ENCODE assay signal across 9 cellular contexts in the genomic region with DNA sequence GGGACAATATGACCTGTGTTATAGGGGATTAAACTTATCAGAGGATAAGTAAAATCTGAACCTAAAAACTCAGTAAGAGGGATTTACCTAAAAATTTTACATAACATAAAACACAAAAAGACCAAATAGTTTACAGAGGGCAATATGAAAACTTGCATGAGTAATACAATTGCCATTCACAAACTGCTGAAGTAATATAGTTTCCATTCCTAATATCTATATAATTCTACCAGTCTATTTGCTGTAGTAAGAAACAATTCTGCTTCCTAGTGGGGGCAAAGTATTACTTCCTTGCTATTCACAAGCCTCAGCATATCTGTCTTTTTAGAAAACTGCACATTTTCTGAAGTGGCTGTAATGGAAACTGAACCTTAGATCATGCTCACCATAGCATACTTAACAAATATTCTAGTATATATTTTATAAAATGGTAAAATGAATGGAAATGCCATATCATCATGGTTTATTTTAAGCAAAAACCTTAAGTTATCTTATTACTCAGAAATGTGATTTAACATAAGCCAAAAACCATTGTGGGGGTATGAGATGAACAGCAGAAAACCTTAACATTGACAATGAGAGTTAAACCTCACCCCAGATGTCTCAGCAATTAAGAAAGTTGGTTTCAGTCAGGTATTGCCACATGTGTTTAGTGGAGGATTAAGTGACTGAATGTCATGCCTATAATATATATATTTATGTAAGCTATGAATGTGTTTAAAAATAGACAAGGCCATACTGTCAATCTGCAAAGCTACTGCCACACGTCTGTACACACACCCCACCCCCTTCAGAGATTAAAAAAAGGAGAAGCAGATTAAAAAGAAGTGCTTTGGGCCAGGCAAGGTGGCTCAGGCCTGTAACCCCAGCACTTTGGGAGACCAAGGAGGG.
DNase-seq lines count a peak whose midpoint lies in the region; ATAC-seq, FAIRE-seq and TF ChIP-seq lines count a peak whose summit lies in the region.
"Had no signal": no experiment of that assay in that cellular context is flagged by ENCODE, and none has a peak within 500 bp of the region (broad histone marks: within the 10 kb centered on the region; RNA-seq: fewer than 3 reads in every experiment).

No MANE protein-coding gene starts in this region.

- TF ChIP-seq EP300 in upper lobe of left lung (IDR thresholded peaks at IDR 0.05), result no peak

- no peak overlapping the region for H3K4me3 Mint-ChIP-seq in CD4-positive, alpha-beta memory T cell

- WGBS in upper lobe of left lung, 2 donors, result 43 to 52% methylated on average over 1 of the region's 1 CpG

- no peak for TF ChIP-seq POLR2A in upper lobe of left lung (IDR thresholded peaks at IDR 0.05)

- H3K36me3 Mint-ChIP-seq in CD4-positive, alpha-beta memory T cell, result peaks cover 1 to 21% of the 10 kb centered on the region in 2 donors

- H3K4me3 ChIP-seq in CD4-positive, alpha-beta memory T cell (ENCODE audit: low read length in 2 of 2), result no peak overlapping the region
- no peak overlapping the region for H3K4me3 ChIP-seq in upper lobe of left lung

- CTCF ChIA-PET in CD4-positive, alpha-beta memory T cell (lab: Charles Lee; ENCODE audit: partially characterized antibody), result no interaction called here

- POLR2A ChIA-PET in CD4-positive, alpha-beta memory T cell (lab: Charles Lee; ENCODE audit: partially characterized antibody), result no interaction called here

- H3K36me3 ChIP-seq in CD4-positive, alpha-beta memory T cell (ENCODE audit: insufficient read depth, low read length), result no peaks in the 10 kb centered on the region
- no peaks in the 10 kb centered on the region for H3K36me3 ChIP-seq in upper lobe of left lung

- peak overlapping the region in 4 of 7 donors; percentile 22 to 72 (median 42) for H3K27ac Mint-ChIP-seq in CD4-positive, alpha-beta memory T cell

- peak; percentile 70 for ATAC-seq in GM19035 (IDR thresholded peaks at IDR 0.05; ENCODE audit: unreplicated experiment)
- ATAC-seq in HG03045 (IDR thresholded peaks at IDR 0.05; ENCODE audit: unreplicated experiment), result peak; percentile 65
- peak; percentile 18; the same call in 1 of the 3 replicates for ATAC-seq in SK-N-SH treated with all-trans-retinoic acid at 6 μM for 48 hours
- no peak for ATAC-seq in upper lobe of left lung (ENCODE audit: low FRiP score in 2 of 2)

- no peaks in the 10 kb centered on the region for H3K27me3 Mint-ChIP-seq in CD4-positive, alpha-beta memory T cell

- no peaks in the 10 kb centered on the region for H3K9me3 ChIP-seq in CD4-positive, alpha-beta memory T cell (ENCODE audit: control insufficient read depth in 1 of 2, low read length in 2 of 2)
- H3K9me3 ChIP-seq in upper lobe of left lung, result no peaks in the 10 kb centered on the region

- H3K4me1 Mint-ChIP-seq in CD4-positive, alpha-beta memory T cell, result peaks cover 16 to 42% (median 23%) of the 10 kb centered on the region in 4 donors

- TF ChIP-seq CTCF in upper lobe of left lung (IDR thresholded peaks at IDR 0.05), result no peak

- FAIRE-seq in RCC 7860 (lab: Jason Lieb, UNC), result no peak

- peaks cover 30% of the 10 kb centered on the region for H3K4me1 ChIP-seq in CD4-positive, alpha-beta memory T cell (ENCODE audit: insufficient read depth, low read length)
- peaks cover 17 to 32% (median 29%) of the 10 kb centered on the region in 4 donors for H3K4me1 ChIP-seq in upper lobe of left lung

- no peak for DNase-seq in CD4-positive, alpha-beta memory T cell
- DNase-seq in posterior vena cava (ENCODE audit: low spot score), result no peak
- DNase-seq in RCC 7860 (ENCODE audit: low spot score), result no peak
- no peak for DNase-seq in NCI-H1694 treated with DMSO at 0.1 percent for 48 hours (lab: John Stamatoyannopoulos, UW)
- DNase-seq in upper lobe of left lung, result no peak
- DNase-seq: cerebellar nuclear complex had no signal

- H3K9me3 Mint-ChIP-seq in CD4-positive, alpha-beta memory T cell, result no peaks in the 10 kb centered on the region

- H3K27ac ChIP-seq in CD4-positive, alpha-beta memory T cell (ENCODE audit: low read depth, low read length), result no peak overlapping the region
- peak overlapping the region in 1 of 4 donors; percentile 51 for H3K27ac ChIP-seq in upper lobe of left lung

- intact Hi-C loops in CD4-positive, alpha-beta memory T cell (cut with micrococcal nuclease), result loop anchor here (10.0 kb wide), 1 partner anchor 178 kb away; a partner anchor contains a TSS
- intact Hi-C loops in posterior vena cava (cut with DNase I), result no loop called here

- no peaks in the 10 kb centered on the region for H3K27me3 ChIP-seq in CD4-positive, alpha-beta memory T cell (ENCODE audit: insufficient read depth, low read length)
- no peaks in the 10 kb centered on the region for H3K27me3 ChIP-seq in upper lobe of left lung

TF ChIP-seq in SK-N-SH treated with all-trans-retinoic acid at 6 μM for 48 hours, 23 proteins besides CTCF, POLR2A, EP300 and RAD21:
- TF ChIP-seq ARNTL (CRISPR knock-in tag; IDR thresholded peaks at IDR 0.05; ENCODE audit: borderline replicate concordance, low read depth) (no peak), ESRRG (CRISPR knock-in tag; IDR thresholded peaks at IDR 0.05) (no peak), RARB (CRISPR knock-in tag; IDR thresholded peaks at IDR 0.05) (no peak), SNAI2 (CRISPR knock-in tag; IDR thresholded peaks at IDR 0.05) (no peak), ZNF565 (CRISPR knock-in tag; conservative IDR thresholded peaks at IDR 0.05; ENCODE audit: low read depth) (no peak), ZNF70 (CRISPR knock-in tag; IDR thresholded peaks at IDR 0.05) (no peak), GLIS3 (CRISPR knock-in tag; IDR thresholded peaks at IDR 0.05) (no peak), ISL1 (CRISPR knock-in tag; IDR thresholded peaks at IDR 0.05) (no peak)
- TF ChIP-seq, protein P1, sequence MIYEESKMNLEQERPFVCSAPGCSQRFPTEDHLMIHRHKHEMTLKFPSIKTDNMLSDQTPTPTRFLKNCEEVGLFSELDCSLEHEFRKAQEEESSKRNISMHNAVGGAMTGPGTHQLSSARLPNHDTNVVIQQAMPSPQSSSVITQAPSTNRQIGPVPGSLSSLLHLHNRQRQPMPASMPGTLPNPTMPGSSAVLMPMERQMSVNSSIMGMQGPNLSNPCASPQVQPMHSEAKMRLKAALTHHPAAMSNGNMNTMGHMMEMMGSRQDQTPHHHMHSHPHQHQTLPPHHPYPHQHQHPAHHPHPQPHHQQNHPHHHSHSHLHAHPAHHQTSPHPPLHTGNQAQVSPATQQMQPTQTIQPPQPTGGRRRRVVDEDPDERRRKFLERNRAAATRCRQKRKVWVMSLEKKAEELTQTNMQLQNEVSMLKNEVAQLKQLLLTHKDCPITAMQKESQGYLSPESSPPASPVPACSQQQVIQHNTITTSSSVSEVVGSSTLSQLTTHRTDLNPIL (CRISPR knock-in tag; IDR thresholded peaks at IDR 0.05; ENCODE audit: low read depth), result no peak
- TF ChIP-seq, protein P2, sequence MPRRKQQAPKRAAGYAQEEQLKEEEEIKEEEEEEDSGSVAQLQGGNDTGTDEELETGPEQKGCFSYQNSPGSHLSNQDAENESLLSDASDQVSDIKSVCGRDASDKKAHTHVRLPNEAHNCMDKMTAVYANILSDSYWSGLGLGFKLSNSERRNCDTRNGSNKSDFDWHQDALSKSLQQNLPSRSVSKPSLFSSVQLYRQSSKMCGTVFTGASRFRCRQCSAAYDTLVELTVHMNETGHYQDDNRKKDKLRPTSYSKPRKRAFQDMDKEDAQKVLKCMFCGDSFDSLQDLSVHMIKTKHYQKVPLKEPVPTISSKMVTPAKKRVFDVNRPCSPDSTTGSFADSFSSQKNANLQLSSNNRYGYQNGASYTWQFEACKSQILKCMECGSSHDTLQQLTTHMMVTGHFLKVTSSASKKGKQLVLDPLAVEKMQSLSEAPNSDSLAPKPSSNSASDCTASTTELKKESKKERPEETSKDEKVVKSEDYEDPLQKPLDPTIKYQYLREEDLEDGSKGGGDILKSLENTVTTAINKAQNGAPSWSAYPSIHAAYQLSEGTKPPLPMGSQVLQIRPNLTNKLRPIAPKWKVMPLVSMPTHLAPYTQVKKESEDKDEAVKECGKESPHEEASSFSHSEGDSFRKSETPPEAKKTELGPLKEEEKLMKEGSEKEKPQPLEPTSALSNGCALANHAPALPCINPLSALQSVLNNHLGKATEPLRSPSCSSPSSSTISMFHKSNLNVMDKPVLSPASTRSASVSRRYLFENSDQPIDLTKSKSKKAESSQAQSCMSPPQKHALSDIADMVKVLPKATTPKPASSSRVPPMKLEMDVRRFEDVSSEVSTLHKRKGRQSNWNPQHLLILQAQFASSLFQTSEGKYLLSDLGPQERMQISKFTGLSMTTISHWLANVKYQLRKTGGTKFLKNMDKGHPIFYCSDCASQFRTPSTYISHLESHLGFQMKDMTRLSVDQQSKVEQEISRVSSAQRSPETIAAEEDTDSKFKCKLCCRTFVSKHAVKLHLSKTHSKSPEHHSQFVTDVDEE (CRISPR knock-in tag; IDR thresholded peaks at IDR 0.05), result no peak
- TF ChIP-seq, protein P3, sequence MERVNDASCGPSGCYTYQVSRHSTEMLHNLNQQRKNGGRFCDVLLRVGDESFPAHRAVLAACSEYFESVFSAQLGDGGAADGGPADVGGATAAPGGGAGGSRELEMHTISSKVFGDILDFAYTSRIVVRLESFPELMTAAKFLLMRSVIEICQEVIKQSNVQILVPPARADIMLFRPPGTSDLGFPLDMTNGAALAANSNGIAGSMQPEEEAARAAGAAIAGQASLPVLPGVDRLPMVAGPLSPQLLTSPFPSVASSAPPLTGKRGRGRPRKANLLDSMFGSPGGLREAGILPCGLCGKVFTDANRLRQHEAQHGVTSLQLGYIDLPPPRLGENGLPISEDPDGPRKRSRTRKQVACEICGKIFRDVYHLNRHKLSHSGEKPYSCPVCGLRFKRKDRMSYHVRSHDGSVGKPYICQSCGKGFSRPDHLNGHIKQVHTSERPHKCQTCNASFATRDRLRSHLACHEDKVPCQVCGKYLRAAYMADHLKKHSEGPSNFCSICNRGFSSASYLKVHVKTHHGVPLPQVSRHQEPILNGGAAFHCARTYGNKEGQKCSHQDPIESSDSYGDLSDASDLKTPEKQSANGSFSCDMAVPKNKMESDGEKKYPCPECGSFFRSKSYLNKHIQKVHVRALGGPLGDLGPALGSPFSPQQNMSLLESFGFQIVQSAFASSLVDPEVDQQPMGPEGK (CRISPR knock-in tag; IDR thresholded peaks at IDR 0.05; ENCODE audit: borderline replicate concordance), result no peak

Comparison
In these comparisons a context has a peak if more than half of its experiments do, and no peak if none do; other contexts are left out.
1. ATAC-seq: peak in GM19035 (single experiment), HG03045 (single experiment) and SK-N-SH treated with all-trans-retinoic acid at 6 μM for 48 hours (single experiment); none in upper lobe of left lung (0 of 2).